In the genomic region with DNA sequence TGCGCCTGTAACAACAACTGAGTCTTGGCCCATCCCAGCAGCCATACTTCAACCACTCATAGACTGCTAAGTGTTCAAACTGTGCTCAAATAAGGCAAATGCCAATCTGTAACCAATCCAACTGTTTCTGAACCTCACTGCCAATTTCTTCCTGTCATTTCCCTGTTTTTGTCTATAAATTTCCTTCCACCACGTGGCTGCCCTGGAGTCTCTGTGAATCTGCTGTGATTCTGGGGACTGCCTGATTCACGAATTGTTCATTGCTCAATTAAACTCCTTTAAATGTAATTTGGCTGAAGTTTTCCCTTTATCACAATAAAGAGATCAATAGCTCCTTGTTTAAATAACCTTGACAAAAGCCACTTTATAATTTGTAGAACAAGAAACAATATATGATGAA, we compare ENCODE assay signal across 1 cellular context.
TF ChIP-seq lines count a peak whose summit lies in the region.

No MANE protein-coding gene starts in this region.

TF ChIP-seq in HepG2, 621 proteins besides CTCF, POLR2A, EP300 and RAD21 (continued from another document):
- TF ChIP-seq CEBPZ (IDR thresholded peaks at IDR 0.05; ENCODE audit: low read length) (no peak), ZNF672 (CRISPR knock-in tag; IDR thresholded peaks at IDR 0.05) (no peak), HNRNPUL1 (IDR thresholded peaks at IDR 0.05; ENCODE audit: low read depth, low read length) (no peak), SAFB2 (CRISPR knock-in tag; IDR thresholded peaks at IDR 0.05; ENCODE audit: borderline replicate concordance, low read depth) (no peak), DMAP1 (CRISPR knock-in tag; IDR thresholded peaks at IDR 0.05) (no peak), JUND (CRISPR knock-in tag; IDR thresholded peaks at IDR 0.05) (no peak), SIX4 (CRISPR knock-in tag; IDR thresholded peaks at IDR 0.05) (no peak), TBP (CRISPR knock-in tag; IDR thresholded peaks at IDR 0.05) (no peak), BRF2 (CRISPR knock-in tag; IDR thresholded peaks at IDR 0.05) (no peak), ZNF761 (CRISPR knock-in tag; conservative IDR thresholded peaks at IDR 0.05) (no peak)
- TF ChIP-seq, protein P1, sequence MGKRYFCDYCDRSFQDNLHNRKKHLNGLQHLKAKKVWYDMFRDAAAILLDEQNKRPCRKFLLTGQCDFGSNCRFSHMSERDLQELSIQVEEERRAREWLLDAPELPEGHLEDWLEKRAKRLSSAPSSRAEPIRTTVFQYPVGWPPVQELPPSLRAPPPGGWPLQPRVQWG (CRISPR knock-in tag; IDR thresholded peaks at IDR 0.05; ENCODE audit: borderline replicate concordance, low read depth) = no peak
- TF ChIP-seq, protein P2, sequence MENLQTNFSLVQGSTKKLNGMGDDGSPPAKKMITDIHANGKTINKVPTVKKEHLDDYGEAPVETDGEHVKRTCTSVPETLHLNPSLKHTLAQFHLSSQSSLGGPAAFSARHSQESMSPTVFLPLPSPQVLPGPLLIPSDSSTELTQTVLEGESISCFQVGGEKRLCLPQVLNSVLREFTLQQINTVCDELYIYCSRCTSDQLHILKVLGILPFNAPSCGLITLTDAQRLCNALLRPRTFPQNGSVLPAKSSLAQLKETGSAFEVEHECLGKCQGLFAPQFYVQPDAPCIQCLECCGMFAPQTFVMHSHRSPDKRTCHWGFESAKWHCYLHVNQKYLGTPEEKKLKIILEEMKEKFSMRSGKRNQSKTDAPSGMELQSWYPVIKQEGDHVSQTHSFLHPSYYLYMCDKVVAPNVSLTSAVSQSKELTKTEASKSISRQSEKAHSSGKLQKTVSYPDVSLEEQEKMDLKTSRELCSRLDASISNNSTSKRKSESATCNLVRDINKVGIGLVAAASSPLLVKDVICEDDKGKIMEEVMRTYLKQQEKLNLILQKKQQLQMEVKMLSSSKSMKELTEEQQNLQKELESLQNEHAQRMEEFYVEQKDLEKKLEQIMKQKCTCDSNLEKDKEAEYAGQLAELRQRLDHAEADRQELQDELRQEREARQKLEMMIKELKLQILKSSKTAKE (CRISPR knock-in tag; IDR thresholded peaks at IDR 0.05; ENCODE audit: borderline replicate concordance) = no peak
- TF ChIP-seq, protein P3, sequence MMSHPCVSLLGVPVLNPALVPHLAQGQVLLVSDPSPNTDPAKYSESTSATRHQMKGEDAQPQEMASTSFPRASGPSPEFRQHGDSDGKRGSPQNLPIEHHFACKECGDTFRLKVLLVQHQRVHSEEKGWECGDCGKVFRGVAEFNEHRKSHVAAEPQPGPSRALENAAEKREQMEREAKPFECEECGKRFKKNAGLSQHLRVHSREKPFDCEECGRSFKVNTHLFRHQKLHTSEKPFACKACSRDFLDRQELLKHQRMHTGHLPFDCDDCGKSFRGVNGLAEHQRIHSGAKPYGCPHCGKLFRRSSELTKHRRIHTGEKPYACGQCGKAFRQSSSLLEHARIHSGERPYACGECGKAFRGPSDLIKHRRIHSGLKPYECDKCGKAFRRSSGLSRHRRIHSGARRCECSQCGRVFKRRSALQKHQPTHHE (CRISPR knock-in tag; IDR thresholded peaks at IDR 0.05; ENCODE audit: borderline replicate concordance) = no peak
